In genomic region chr19:42606660-42607351, GRCh38 we compare ENCODE assay signal across 8 cellular contexts. TPM values are rescaled to one million over a fixed set of nuclear protein-coding genes. Genes with fewer than 3 reads are reported as not detected.
DNase-seq lines count a peak whose midpoint lies in the region; ATAC-seq, FAIRE-seq and TF ChIP-seq lines count a peak whose summit lies in the region.

No MANE protein-coding gene starts in this region.

- no peaks in the 10 kb centered on the region for H3K36me3 Mint-ChIP-seq in astrocyte (ENCODE audit: low read depth, unreplicated experiment)

- no peaks in the 10 kb centered on the region for H3K9me3 ChIP-seq in astrocyte (ENCODE audit: insufficient read depth, low read depth, low read length)

- no peak overlapping the region for H3K27ac Mint-ChIP-seq in astrocyte (ENCODE audit: unreplicated experiment)

- H2AFZ ChIP-seq in KMS-11 (ENCODE audit: low read depth) (no peak overlapping the region), astrocyte (ENCODE audit: low read depth, low read length) (no peak overlapping the region)

- no peak overlapping the region for H3K4me3 Mint-ChIP-seq in astrocyte (ENCODE audit: unreplicated experiment)

- TF ChIP-seq CTCF in KMS-11 (conservative IDR thresholded peaks at IDR 0.05; ENCODE audit: low read depth, low read length) (peak; percentile 86), astrocyte (IDR thresholded peaks at IDR 0.05; ENCODE audit: insufficient read depth, low read depth, low read length) (peak; percentile 42)

- no peaks in the 10 kb centered on the region for H3K79me2 ChIP-seq in KMS-11 (ENCODE audit: insufficient read depth, low read depth)
- no peaks in the 10 kb centered on the region for H3K79me2 ChIP-seq in astrocyte (ENCODE audit: insufficient read depth, low read length)

- H4K20me1 ChIP-seq in KMS-11 (ENCODE audit: insufficient read depth): no peaks in the 10 kb centered on the region
- H4K20me1 ChIP-seq in astrocyte (ENCODE audit: insufficient read depth, low read length): no peaks in the 10 kb centered on the region

- H3K4me1 ChIP-seq in KMS-11 (ENCODE audit: low read depth, poor library complexity, severe bottlenecking) (no peaks in the 10 kb centered on the region), astrocyte (ENCODE audit: insufficient read depth, low read length) (no peaks in the 10 kb centered on the region)

- ATAC-seq in SK-N-SH treated with all-trans-retinoic acid at 6 μM for 48 hours: peak; percentile 91
- ATAC-seq in HG02852 (IDR thresholded peaks at IDR 0.05; ENCODE audit: unreplicated experiment): no peak
- no peak for ATAC-seq in HG03108 (IDR thresholded peaks at IDR 0.05; ENCODE audit: unreplicated experiment)

- DNase-seq in Daoy (ENCODE audit: low read depth) (peak; percentile 69), astrocyte (ENCODE audit: low read depth) (no peak), inferior parietal cortex (ENCODE audit: extremely low spot score) (peak; percentile 53)
- peak; percentile 11 to 65 (median 13) for DNase-seq in stimulated activated CD4-positive, alpha-beta T cell treated with anti-CD3 and anti-CD28 coated beads, TNF-alpha, amount 100 ng/mL, for 24 hours (ENCODE audit: low read depth in 3 of 3)

- H3K36me3 ChIP-seq in KMS-11 (ENCODE audit: insufficient read depth): no peaks in the 10 kb centered on the region
- no peaks in the 10 kb centered on the region for H3K36me3 ChIP-seq in astrocyte (ENCODE audit: insufficient read depth, low read length)

- H3K9me3 Mint-ChIP-seq in astrocyte (ENCODE audit: unreplicated experiment): peaks cover 8% of the 10 kb centered on the region

- no peak for FAIRE-seq in astrocyte (lab: Jason Lieb, UNC)

- H3K27ac ChIP-seq in KMS-11 (no peak overlapping the region), astrocyte (ENCODE audit: low read depth, low read length) (no peak overlapping the region)

- peaks cover 32% of the 10 kb centered on the region for H3K27me3 Mint-ChIP-seq in astrocyte (ENCODE audit: low read depth, unreplicated experiment)

- H3K27me3 ChIP-seq in KMS-11 (ENCODE audit: insufficient read depth, low read depth) (no peaks in the 10 kb centered on the region), astrocyte (ENCODE audit: insufficient read depth, low read length) (no peaks in the 10 kb centered on the region)

- H3K4me3 ChIP-seq in KMS-11 (IDR thresholded peaks at IDR 0.05; ENCODE audit: insufficient read depth, low read depth, low read length) (no peak overlapping the region), astrocyte (ENCODE audit: insufficient read depth, low read depth, low read length) (no peak overlapping the region)

- H3K9ac ChIP-seq in KMS-11: no peak overlapping the region
- no peak overlapping the region for H3K9ac ChIP-seq in astrocyte (ENCODE audit: low read length)

- H3K4me2 ChIP-seq in KMS-11 (no peak overlapping the region), astrocyte (ENCODE audit: low read length) (no peak overlapping the region)

- H3K4me1 Mint-ChIP-seq in astrocyte (ENCODE audit: low read depth, unreplicated experiment): no peaks in the 10 kb centered on the region

TF ChIP-seq in SK-N-SH treated with all-trans-retinoic acid at 6 μM for 48 hours, 23 proteins besides CTCF, POLR2A, EP300 and RAD21:
- TF ChIP-seq PATZ1 (CRISPR knock-in tag; IDR thresholded peaks at IDR 0.05; ENCODE audit: borderline replicate concordance) (no peak), ESRRG (CRISPR knock-in tag; IDR thresholded peaks at IDR 0.05) (no peak), ARNTL (CRISPR knock-in tag; IDR thresholded peaks at IDR 0.05; ENCODE audit: borderline replicate concordance, low read depth) (no peak), ZNF70 (CRISPR knock-in tag; IDR thresholded peaks at IDR 0.05) (no peak), CSRNP3 (CRISPR knock-in tag; IDR thresholded peaks at IDR 0.05) (no peak), ISL1 (CRISPR knock-in tag; IDR thresholded peaks at IDR 0.05) (no peak), CREB5 (CRISPR knock-in tag; IDR thresholded peaks at IDR 0.05; ENCODE audit: low read depth) (no peak), TCF4 (CRISPR knock-in tag; IDR thresholded peaks at IDR 0.05; ENCODE audit: borderline replicate concordance) (no peak)

RNA-seq across cellular contexts. Expression of gene CEACAM8, which starts 12.1 kb away (rescaled TPM):
- not detected in 2 replicates for total RNA-seq in Daoy (2014; rRNA removed; shearing (Covaris generic))
- total RNA-seq in astrocyte: not detected in 2 replicates
